In the genomic region with DNA sequence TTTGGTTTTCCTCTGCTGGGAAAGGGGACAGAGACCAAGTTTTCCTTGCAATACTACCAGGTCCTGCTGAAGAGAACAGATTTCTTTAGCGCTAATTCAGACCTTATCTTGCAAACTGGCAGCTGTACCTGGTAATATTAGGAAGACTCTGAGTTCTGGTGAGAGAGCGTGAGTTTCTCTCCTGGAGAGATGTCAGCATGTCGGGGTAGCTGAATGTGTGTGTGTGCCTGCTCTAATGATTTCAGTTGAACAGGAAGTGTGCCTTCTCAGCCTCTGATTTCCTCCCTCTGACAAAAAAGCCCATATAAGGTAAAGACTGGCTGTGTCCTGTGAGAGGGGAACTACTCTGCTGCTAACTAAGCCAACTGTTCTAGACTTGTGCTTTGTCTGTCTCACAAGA, we compare ENCODE assay signal across 8 cellular contexts. TPM values are rescaled to one million over a fixed set of nuclear protein-coding genes. Genes with fewer than 3 reads are reported as not detected.
DNase-seq lines count a peak whose midpoint lies in the region; ATAC-seq lines count a peak whose summit lies in the region.

No MANE protein-coding gene starts in this region.

- H3K4me3 Mint-ChIP-seq in activated T-helper 2 cell treated with anti-CD3 and anti-CD28 coated beads, Interferon-gamma antibody, Interleukin-2, Interleukin-4, amounts not matched to agents 10 μg/mL and 5 μg/mL and 100 μg/mL, durations not matched to agents 14 hours and 24 hours and 36 hours (ENCODE audit: low read depth) = peak overlapping the region; percentile 73

- no peak overlapping the region for H3K18ac ChIP-seq in trophoblast cell (ENCODE audit: low read length)

- H3K4me1 ChIP-seq in trophoblast cell (ENCODE audit: control insufficient read depth in 1 of 2, insufficient read depth in 2 of 2, low read length in 2 of 2) = peaks cover 11 to 26% of the 10 kb centered on the region in 2 experiments

- no peaks in the 10 kb centered on the region for H3K9me3 ChIP-seq in trophoblast cell (ENCODE audit: insufficient read depth, low read depth, low read length)

- H3K23ac ChIP-seq in trophoblast cell (ENCODE audit: low read length) = no peak overlapping the region

- H3K27ac Mint-ChIP-seq in activated T-helper 2 cell treated with anti-CD3 and anti-CD28 coated beads, Interferon-gamma antibody, Interleukin-2, Interleukin-4, amounts not matched to agents 10 μg/mL and 5 μg/mL and 100 μg/mL, durations not matched to agents 14 hours and 24 hours and 36 hours = peak overlapping the region; percentile 98

- H3K36me3 Mint-ChIP-seq in activated T-helper 2 cell treated with anti-CD3 and anti-CD28 coated beads, Interferon-gamma antibody, Interleukin-2, Interleukin-4, amounts not matched to agents 10 μg/mL and 5 μg/mL and 100 μg/mL, durations not matched to agents 14 hours and 24 hours and 36 hours (ENCODE audit: low read depth) = peaks cover 79% of the 10 kb centered on the region

- H3K27ac ChIP-seq in trophoblast cell (ENCODE audit: low read depth, low read length) = peak overlapping the region; percentile 94

- H3K9me3 Mint-ChIP-seq in activated T-helper 2 cell treated with anti-CD3 and anti-CD28 coated beads, Interferon-gamma antibody, Interleukin-2, Interleukin-4, amounts not matched to agents 10 μg/mL and 5 μg/mL and 100 μg/mL, durations not matched to agents 14 hours and 24 hours and 36 hours = no peaks in the 10 kb centered on the region

- H3K36me3 ChIP-seq in trophoblast cell (ENCODE audit: control insufficient read depth in 1 of 2, insufficient read depth in 2 of 2, low read length in 2 of 2) = peaks cover 1 to 4% of the 10 kb centered on the region in 2 experiments

- H2BK5ac ChIP-seq in trophoblast cell (ENCODE audit: low read depth, low read length, poor library complexity) = peak overlapping the region; percentile 96

- no CpG with 5 or more reads among the region's 3 CpGs for WGBS in trophoblast cell (ENCODE audit: extremely low coverage, insufficient coverage, insufficient read length)

- no peak overlapping the region for H2AK5ac ChIP-seq in trophoblast cell (ENCODE audit: low read length)

- peak overlapping the region; percentile 88 for H3K14ac ChIP-seq in trophoblast cell (ENCODE audit: low read length)

- H4K12ac ChIP-seq in trophoblast cell (ENCODE audit: low read depth, low read length) = no peak overlapping the region

- H3K9ac ChIP-seq in trophoblast cell (ENCODE audit: low read length) = peak overlapping the region; percentile 82

- H3K27me3 Mint-ChIP-seq in activated T-helper 2 cell treated with anti-CD3 and anti-CD28 coated beads, Interferon-gamma antibody, Interleukin-2, Interleukin-4, amounts not matched to agents 10 μg/mL and 5 μg/mL and 100 μg/mL, durations not matched to agents 14 hours and 24 hours and 36 hours (ENCODE audit: low read depth) = no peaks in the 10 kb centered on the region

- ATAC-seq in GM18502 (IDR thresholded peaks at IDR 0.05; ENCODE audit: poor library complexity, unreplicated experiment) (peak; percentile 94), HG02798 (IDR thresholded peaks at IDR 0.05; ENCODE audit: poor library complexity, unreplicated experiment) (peak; percentile 95)

- H2AFZ ChIP-seq in trophoblast cell (ENCODE audit: insufficient read depth, low read length, poor library complexity) = no peak overlapping the region

- H3K79me1 ChIP-seq in trophoblast cell (ENCODE audit: low read length) = peaks cover 32% of the 10 kb centered on the region

- H3K4me3 ChIP-seq in trophoblast cell (ENCODE audit: low read depth, low read length) = no peak overlapping the region

- no peak overlapping the region for H3K4ac ChIP-seq in trophoblast cell (ENCODE audit: low read depth, low read length)

- H2BK12ac ChIP-seq in trophoblast cell (ENCODE audit: low read length) = peak overlapping the region; percentile 95

- no peaks in the 10 kb centered on the region for H3K79me2 ChIP-seq in trophoblast cell (ENCODE audit: control insufficient read depth, insufficient read depth, low read length, poor library complexity)

- peak overlapping the region; percentile 98 for H4K91ac ChIP-seq in trophoblast cell (ENCODE audit: low read depth, low read length)

- intact Hi-C loops in activated T-helper 2 cell treated with anti-CD3 and anti-CD28 coated beads, Interferon-gamma antibody, Interleukin-2, Interleukin-4, amounts not matched to agents 10 μg/mL and 5 μg/mL and 100 μg/mL, durations not matched to agents 14 hours and 24 hours and 36 hours (cut with micrococcal nuclease) = loop anchor here (1.0 to 5.0 kb wide), 3 partner anchors 13 to 177 kb away; a partner anchor contains a TSS

- peaks cover 71% of the 10 kb centered on the region for H3K4me1 Mint-ChIP-seq in activated T-helper 2 cell treated with anti-CD3 and anti-CD28 coated beads, Interferon-gamma antibody, Interleukin-2, Interleukin-4, amounts not matched to agents 10 μg/mL and 5 μg/mL and 100 μg/mL, durations not matched to agents 14 hours and 24 hours and 36 hours (ENCODE audit: low read depth)

- H2BK120ac ChIP-seq in trophoblast cell (ENCODE audit: insufficient read depth, low read length, poor library complexity) = peak overlapping the region; percentile 99

- peak overlapping the region; percentile 83 for H4K8ac ChIP-seq in trophoblast cell (ENCODE audit: low read depth, low read length)

- in situ Hi-C loops in ACHN (cut with HindIII; ENCODE audit: low pct_ligation_motif_present, low pct_unique_long_range_greater_than_20kb, low sequenced_read_pairs) = no loop called here

- DNase-seq in ACHN (peak; percentile 45), NCI-H226 (peak; percentile 9), germinal center (ENCODE audit: low spot score) (peak; percentile 77), trophoblast cell (peak in 1 of 2 donors; percentile 42), NCI-H82 (lab: John Stamatoyannopoulos, UW) (no peak)
- DNase-seq in activated T-helper 2 cell treated with anti-CD3 and anti-CD28 coated beads, Interferon-gamma antibody, Interleukin-2, Interleukin-4, amounts not matched to agents 10 μg/mL and 5 μg/mL and 100 μg/mL, durations not matched to agents 14 hours and 24 hours and 36 hours (ENCODE audit: low spot score) = peak; percentile 62

- H3K27me3 ChIP-seq in trophoblast cell (ENCODE audit: insufficient read depth, low read length) = no peaks in the 10 kb centered on the region

- H3K4me2 ChIP-seq in trophoblast cell (ENCODE audit: low read length) = peak overlapping the region; percentile 17

RNA-seq across cellular contexts. Expression of a gene that starts 10.3 kb away (rescaled TPM):
- total RNA-seq in activated T-helper 2 cell treated with anti-CD3 and anti-CD28 coated beads, Interferon-gamma antibody, Interleukin-2, Interleukin-4, amounts not matched to agents 10 μg/mL and 5 μg/mL and 100 μg/mL, durations not matched to agents 14 hours and 24 hours and 36 hours = 3.2 and 4.7 TPM in 2 replicates
- 42.0 and 49.0 TPM in 2 replicates for polyA plus RNA-seq in trophoblast cell (2013)

RNA-seq across cellular contexts. Expression of a gene that starts 12.7 kb away (rescaled TPM):
- total RNA-seq in activated T-helper 2 cell treated with anti-CD3 and anti-CD28 coated beads, Interferon-gamma antibody, Interleukin-2, Interleukin-4, amounts not matched to agents 10 μg/mL and 5 μg/mL and 100 μg/mL, durations not matched to agents 14 hours and 24 hours and 36 hours = 535 and 561 TPM in 2 replicates
- 144 and 156 TPM in 2 replicates for polyA plus RNA-seq in trophoblast cell (2013)

RNA-seq across cellular contexts. Expression of a gene that starts 24.2 kb away (rescaled TPM):
- not detected in 2 replicates for total RNA-seq in activated T-helper 2 cell treated with anti-CD3 and anti-CD28 coated beads, Interferon-gamma antibody, Interleukin-2, Interleukin-4, amounts not matched to agents 10 μg/mL and 5 μg/mL and 100 μg/mL, durations not matched to agents 14 hours and 24 hours and 36 hours
- polyA plus RNA-seq in trophoblast cell (2013) = not detected in 2 replicates
